In genomic region chr7:131105803-131106680, GRCh38 we compare ENCODE assay signal across 8 cellular contexts.
A peak's percentile ranks its signal among the peaks of the same experiment; 100 is the strongest.
DNase-seq lines count a peak whose midpoint lies in the region; TF ChIP-seq lines count a peak whose summit lies in the region.

No MANE protein-coding gene starts in this region.

- peak overlapping the region; percentile 92 for H3K4me2 ChIP-seq in mammary epithelial cell (ENCODE audit: insufficient read depth, low read depth, low read length)

- peaks cover 80% of the 10 kb centered on the region for H3K79me2 ChIP-seq in mammary epithelial cell (ENCODE audit: insufficient read depth, low read length)

- CTCF ChIA-PET in HEK293 (lab: Yijun Ruan, JAX) = interaction anchor here (0.6 to 0.7 kb wide), 4 partner anchors 8 to 232 kb away, joined by 3 read pairs; no protein-coding TSS in a partner anchor
- CTCF ChIA-PET in mammary epithelial cell (lab: Charles Lee; ENCODE audit: low non-redundant PET) = no interaction called here

- H3K27me3 ChIP-seq in WERI-Rb-1 (ENCODE audit: insufficient read depth, low read depth, severe bottlenecking) (peaks cover 20% of the 10 kb centered on the region), mammary epithelial cell (ENCODE audit: insufficient read depth, low read length) (no peaks in the 10 kb centered on the region)

- H4K20me1 ChIP-seq in mammary epithelial cell (ENCODE audit: insufficient read depth, low read length) = no peaks in the 10 kb centered on the region

- peak overlapping the region; percentile 83 for H3K4me3 ChIP-seq in GM12875 (ENCODE audit: low read depth, low read length)
- peak overlapping the region; percentile 58 for H3K4me3 ChIP-seq in HEK293 (ENCODE audit: low read depth, low read length)
- peak overlapping the region; percentile 73 for H3K4me3 ChIP-seq in NB4 (ENCODE audit: low read depth, low read length)
- peak overlapping the region; percentile 61 for H3K4me3 ChIP-seq in WERI-Rb-1 (ENCODE audit: low read depth, low read length)
- peak overlapping the region; percentile 75 to 86 (median 75) for H3K4me3 ChIP-seq in mammary epithelial cell (replicated peaks in 1 of 3; ENCODE audit: insufficient read depth in 1 of 3, low read depth in 2 of 3, low read length in 3 of 3)

- dilution Hi-C loops in mammary epithelial cell (cut with HindIII; ENCODE audit: low sequenced_read_pairs) = no loop called here

- intact Hi-C loops in mammary epithelial cell (cut with micrococcal nuclease) = loop anchor here (1.0 to 2.0 kb wide), 6 partner anchors 29 to 319 kb away; no protein-coding TSS in a partner anchor

- H3K9me3 ChIP-seq in HEK293 (ENCODE audit: control insufficient read depth, insufficient read depth, low read depth, low read length) = no peaks in the 10 kb centered on the region
- no peaks in the 10 kb centered on the region for H3K9me3 ChIP-seq in WERI-Rb-1 (ENCODE audit: severe bottlenecking)
- no peaks in the 10 kb centered on the region for H3K9me3 ChIP-seq in mammary epithelial cell (replicated peaks; ENCODE audit: insufficient read depth, low read length)

- TF ChIP-seq POLR2A in NB4 (IDR thresholded peaks at IDR 0.05; ENCODE audit: extremely low read depth, insufficient read length) = peak; percentile 50

- BruUV-seq in mammary epithelial cell (replicated peaks; lab: Mats Ljungman, UMichigan) = no TSS peak

- H3K27ac ChIP-seq in HEK293 (ENCODE audit: extremely low read depth, low read depth, low read length) = peak overlapping the region; percentile 61; the same call in 1 of the 2 replicates
- no peak overlapping the region for H3K27ac ChIP-seq in WERI-Rb-1
- H3K27ac ChIP-seq in mammary epithelial cell (ENCODE audit: insufficient read depth, low read depth, low read length) = peak overlapping the region; percentile 73

- peak; percentile 82 for DNase-seq in NB4 (ENCODE audit: low read depth)
- DNase-seq in WERI-Rb-1 = peak; percentile 39
- DNase-seq in mammary epithelial cell = peak; percentile 73
- DNase-seq in iris pigment epithelial cell (ENCODE audit: low read depth) = peak; percentile 77
- DNase-seq in stimulated activated CD4-positive, alpha-beta T cell treated with anti-CD3 and anti-CD28 coated beads, Interleukin-12 subunit alpha, Interleukin-12 subunit beta, amount 100 ng/mL, for 4 hours = peak; percentile 74
- no peak for DNase-seq in NCI-H446 (lab: John Stamatoyannopoulos, UW)

- H2AFZ ChIP-seq in mammary epithelial cell (ENCODE audit: low read depth, low read length) = peak overlapping the region; percentile 92

- H3K9ac ChIP-seq in mammary epithelial cell (ENCODE audit: insufficient read depth, low read length) = peak overlapping the region; percentile 76

- no peaks in the 10 kb centered on the region for H3K4me1 ChIP-seq in HEK293 (ENCODE audit: control insufficient read depth, insufficient read depth, low read length)
- H3K4me1 ChIP-seq in mammary epithelial cell (ENCODE audit: insufficient read depth, low read length) = peaks cover 49% of the 10 kb centered on the region

- 0% methylated on average over 13 of the region's 108 CpGs for WGBS in mammary epithelial cell (ENCODE audit: low coverage, missing lambda C conversion rate)

- peaks cover 0 to 5% of the 10 kb centered on the region in 2 experiments; a peak in 1 of 3 replicates for H3K36me3 ChIP-seq in HEK293 (ENCODE audit: control insufficient read depth in 2 of 2, insufficient read depth in 1 of 2, low read length in 2 of 2)
- no peaks in the 10 kb centered on the region for H3K36me3 ChIP-seq in WERI-Rb-1
- no peaks in the 10 kb centered on the region for H3K36me3 ChIP-seq in mammary epithelial cell (ENCODE audit: insufficient read depth, low read length)

- POLR2A ChIA-PET in HEK293 (lab: Yijun Ruan, JAX) = interaction anchor here (0.5 to 0.9 kb wide), 7 partner anchors 16 to 480 kb away, joined by 3 to 6 read pairs (median 4); partner anchors contain the start of gene MKLN1

- TF ChIP-seq CTCF in GM12875 (IDR thresholded peaks at IDR 0.05; ENCODE audit: borderline replicate concordance, insufficient read depth, low read depth, low read length) (no peak), HEK293 (tag by site-specific recombination; IDR thresholded peaks at IDR 0.05) (no peak; the same call in 1 of the 2 replicates), NB4 (IDR thresholded peaks at IDR 0.05; ENCODE audit: low read depth, low read length) (no peak), WERI-Rb-1 (IDR thresholded peaks at IDR 0.05; ENCODE audit: low read depth, low read length) (no peak), mammary epithelial cell (conservative IDR thresholded peaks at IDR 0.05 in 1 of 2, IDR thresholded peaks at IDR 0.05 in 1 of 2; ENCODE audit: extremely low read depth in 1 of 2, insufficient read depth in 1 of 2, low read depth in 1 of 2, low read length in 2 of 2) (no peak)

- in situ Hi-C loops in mammary epithelial cell (cut with MboI; ENCODE audit: low sequenced_read_pairs in 2 of 2) = loop anchor here in 1 of 2 donors (25.0 kb wide), 1 partner anchor 181 kb away; no protein-coding TSS in a partner anchor

TF ChIP-seq in HEK293, 187 proteins besides CTCF, POLR2A, EP300 and RAD21 (continues in another document):
- TF ChIP-seq PATZ1 (tag by site-specific recombination; IDR thresholded peaks at IDR 0.05) (peak; percentile 92), RBAK (tag by site-specific recombination; IDR thresholded peaks at IDR 0.05) (no peak), ZBTB1 (tag by site-specific recombination; IDR thresholded peaks at IDR 0.05) (no peak), ZNF416 (tag by site-specific recombination; IDR thresholded peaks at IDR 0.05) (no peak), ZNF785 (tag by site-specific recombination; IDR thresholded peaks at IDR 0.05) (0 out of 2 replicates have a peak, but pooled peaks have one; percentile 68), ZNF311 (tag by site-specific recombination; IDR thresholded peaks at IDR 0.05; ENCODE audit: borderline replicate concordance) (no peak), REPIN1 (tag by site-specific recombination; IDR thresholded peaks at IDR 0.05; ENCODE audit: low read depth) (no peak), ZEB2 (tag by site-specific recombination; IDR thresholded peaks at IDR 0.05) (peak; percentile 73; the same call in 1 of the 2 replicates), ZNF629 (tag by site-specific recombination; IDR thresholded peaks at IDR 0.05) (peak; percentile 82), KLF17 (tag by site-specific recombination; IDR thresholded peaks at IDR 0.05) (peak; percentile 76; the same call in 1 of the 2 replicates), GLIS2 (tag by site-specific recombination; IDR thresholded peaks at IDR 0.05) (peak; percentile 98), ZNF169 (tag by site-specific recombination; IDR thresholded peaks at IDR 0.05) (no peak)
- TF ChIP-seq, protein P1, sequence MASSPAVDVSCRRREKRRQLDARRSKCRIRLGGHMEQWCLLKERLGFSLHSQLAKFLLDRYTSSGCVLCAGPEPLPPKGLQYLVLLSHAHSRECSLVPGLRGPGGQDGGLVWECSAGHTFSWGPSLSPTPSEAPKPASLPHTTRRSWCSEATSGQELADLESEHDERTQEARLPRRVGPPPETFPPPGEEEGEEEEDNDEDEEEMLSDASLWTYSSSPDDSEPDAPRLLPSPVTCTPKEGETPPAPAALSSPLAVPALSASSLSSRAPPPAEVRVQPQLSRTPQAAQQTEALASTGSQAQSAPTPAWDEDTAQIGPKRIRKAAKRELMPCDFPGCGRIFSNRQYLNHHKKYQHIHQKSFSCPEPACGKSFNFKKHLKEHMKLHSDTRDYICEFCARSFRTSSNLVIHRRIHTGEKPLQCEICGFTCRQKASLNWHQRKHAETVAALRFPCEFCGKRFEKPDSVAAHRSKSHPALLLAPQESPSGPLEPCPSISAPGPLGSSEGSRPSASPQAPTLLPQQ (tag by site-specific recombination; IDR thresholded peaks at IDR 0.05) = peak; percentile 35; the same call in 1 of the 2 replicates

Comparison
In these comparisons a context has a peak if more than half of its experiments do, and no peak if none do; other contexts are left out.
1. DNase-seq: peak in NB4 (single experiment), WERI-Rb-1 (single experiment), mammary epithelial cell (single experiment), iris pigment epithelial cell (single experiment) and stimulated activated CD4-positive, alpha-beta T cell treated with anti-CD3 and anti-CD28 coated beads, Interleukin-12 subunit alpha, Interleukin-12 subunit beta, amount 100 ng/mL, for 4 hours (single experiment); none in NCI-H446 (0 of 2).
2. Peak in every context shown above with its lines, with median percentiles within 50 percentile points of each other: H3K4me3 ChIP-seq.